Comparison of ENCODE assay signal across 10 cellular contexts in genomic region chr11:43738600-43739409, GRCh38. TPM values are rescaled to one million over a fixed set of nuclear protein-coding genes. Genes with fewer than 3 reads are reported as not detected.
DNase-seq lines count a peak whose midpoint lies in the region; ATAC-seq and TF ChIP-seq lines count a peak whose summit lies in the region.
"Had no signal": no experiment of that assay in that cellular context is flagged by ENCODE, and none has a peak within 500 bp of the region (broad histone marks: within the 10 kb centered on the region; RNA-seq: fewer than 3 reads in every experiment).

No MANE protein-coding gene starts in this region.

- peak overlapping the region; percentile 95 for H3K27ac ChIP-seq in BLaER1
- peak overlapping the region; percentile 94 for H3K27ac ChIP-seq in Karpas-422 (ENCODE audit: low read length)

- peaks cover 8 to 27% (median 12%) of the 10 kb centered on the region in 9 donors for H3K9me3 Mint-ChIP-seq in naive thymus-derived CD8-positive, alpha-beta T cell

- no peak overlapping the region for H2AFZ ChIP-seq in Karpas-422 (ENCODE audit: low read length)

- peak; percentile 65 for ATAC-seq in left lobe of liver
- no peak for ATAC-seq in naive thymus-derived CD8-positive, alpha-beta T cell
- no peak for ATAC-seq in HG03280 (IDR thresholded peaks at IDR 0.05; ENCODE audit: unreplicated experiment)

- POLR2A ChIA-PET in naive thymus-derived CD8-positive, alpha-beta T cell (lab: Charles Lee): no interaction called here

- H3K9ac ChIP-seq in BLaER1: peak overlapping the region; percentile 42; the same call in 1 of the 2 replicates
- peak overlapping the region; percentile 44 for H3K9ac ChIP-seq in Karpas-422 (ENCODE audit: low read length)

- in situ Hi-C loops in astrocyte of the cerebellum (cut with HindIII; ENCODE audit: low sequenced_read_pairs): no loop called here

- H3K79me2 ChIP-seq in Karpas-422 (ENCODE audit: low read length): peaks cover 95% of the 10 kb centered on the region

- H3K36me3 ChIP-seq in BLaER1: peaks cover 43% of the 10 kb centered on the region
- H3K36me3 ChIP-seq in Karpas-422 (ENCODE audit: insufficient read depth, low read length): peaks cover 35% of the 10 kb centered on the region

- DNase-seq in Karpas-422: peak; percentile 89
- DNase-seq in astrocyte of the cerebellum (ENCODE audit: low read depth): peak; percentile 63
- DNase-seq in left lobe of liver (ENCODE audit: low spot score): no peak
- DNase-seq in NCI-H1694 treated with DMSO at 0.1 percent for 48 hours (lab: John Stamatoyannopoulos, UW): no peak
- DNase-seq in NK-92 (lab: John Stamatoyannopoulos, UW; ENCODE audit: unreplicated experiment): no peak
- no peak for DNase-seq in naive thymus-derived CD8-positive, alpha-beta T cell
- DNase-seq: activated CD8-positive, alpha-beta memory T cell treated with anti-CD3 and anti-CD28 coated beads, Interleukin-2, amount 50 U/mL, for 4 hours had no signal

- peaks cover 6 to 29% (median 15%) of the 10 kb centered on the region in 4 donors for H3K4me1 Mint-ChIP-seq in naive thymus-derived CD8-positive, alpha-beta T cell

- peaks cover 34 to 52% (median 37%) of the 10 kb centered on the region in 3 donors for H3K36me3 Mint-ChIP-seq in naive thymus-derived CD8-positive, alpha-beta T cell

- H3K9me3 ChIP-seq in BLaER1 (peaks cover 48% of the 10 kb centered on the region), Karpas-422 (ENCODE audit: low read length) (no peaks in the 10 kb centered on the region)

- H3K4me2 ChIP-seq in BLaER1 (peak overlapping the region; percentile 91), Karpas-422 (ENCODE audit: low read depth, low read length, poor library complexity, severe bottlenecking) (peak overlapping the region; percentile 63)

- no peaks in the 10 kb centered on the region for H3K27me3 Mint-ChIP-seq in naive thymus-derived CD8-positive, alpha-beta T cell
- H3K27me3 Mint-ChIP-seq: IgD-negative memory B cell had no signal

- H3K4me3 ChIP-seq in BLaER1 (peak overlapping the region; percentile 47), Karpas-422 (ENCODE audit: low read length) (peak overlapping the region; percentile 41), astrocyte of the cerebellum (ENCODE audit: low read depth, low read length) (no peak overlapping the region)

- H3K27me3 ChIP-seq in BLaER1 (no peaks in the 10 kb centered on the region), Karpas-422 (ENCODE audit: low read length) (no peaks in the 10 kb centered on the region)

- peak overlapping the region in 1 of 10 donors; percentile 42 for H3K27ac Mint-ChIP-seq in naive thymus-derived CD8-positive, alpha-beta T cell
- H3K27ac Mint-ChIP-seq: IgD-negative memory B cell had no signal

- no peaks in the 10 kb centered on the region for H4K20me1 ChIP-seq in BLaER1
- peaks cover 9% of the 10 kb centered on the region; the same call in 1 of the 2 replicates for H4K20me1 ChIP-seq in Karpas-422 (ENCODE audit: insufficient read depth, low read depth, low read length)

- H3K4me3 Mint-ChIP-seq in naive thymus-derived CD8-positive, alpha-beta T cell: no peak overlapping the region

- no peaks in the 10 kb centered on the region for H3K9me2 ChIP-seq in Karpas-422 (replicated peaks; ENCODE audit: insufficient read depth, low read length)

- no peak for TF ChIP-seq CTCF in astrocyte of the cerebellum (IDR thresholded peaks at IDR 0.05; ENCODE audit: low read depth, low read length, missing control alignments)

- H3K4me1 ChIP-seq in BLaER1 (peaks cover 59% of the 10 kb centered on the region), Karpas-422 (ENCODE audit: low read length) (peaks cover 51% of the 10 kb centered on the region)

RNA-seq across cellular contexts. Expression of gene HSD17B12, which starts 58.3 kb away (rescaled TPM):
- total RNA-seq in Karpas-422 (2014; rRNA removed; shearing (Covaris generic); ENCODE audit: low replicate concordance): 156 and 355 TPM in 2 replicates
- total RNA-seq in left lobe of liver: 102 TPM
- total RNA-seq in naive thymus-derived CD8-positive, alpha-beta T cell: 10 to 100 TPM; 23.3 to 23.5 TPM
- 10 to 100 TPM; 26.4 to 37.2 (median 31.7) TPM for polyA plus RNA-seq in naive thymus-derived CD8-positive, alpha-beta T cell

Comparison
In these comparisons a context has a peak if more than half of its experiments do, and no peak if none do; other contexts are left out.
1. DNase-seq: peak in Karpas-422 (single experiment) and astrocyte of the cerebellum (single experiment); none in left lobe of liver (single experiment), NCI-H1694 treated with DMSO at 0.1 percent for 48 hours (single experiment), NK-92 (single experiment) and naive thymus-derived CD8-positive, alpha-beta T cell (0 of 10).